In genomic region chr3:130894873-130895330, GRCh38 we compare ENCODE assay signal across 8 cellular contexts. TPM values are rescaled to one million over a fixed set of nuclear protein-coding genes. Genes with fewer than 3 reads are reported as not detected.
DNase-seq lines count a peak whose midpoint lies in the region; ATAC-seq and TF ChIP-seq lines count a peak whose summit lies in the region.

No MANE protein-coding gene starts in this region.

- DNase-seq in caudate nucleus (lab: John Stamatoyannopoulos, UW): no peak
- DNase-seq in myocyte (ENCODE audit: low read depth): peak; percentile 16
- no peak for DNase-seq in NCI-H2107 (lab: John Stamatoyannopoulos, UW)
- no peak for DNase-seq in NCI-H2029 (lab: John Stamatoyannopoulos, UW)

- H3K4me3 ChIP-seq in BLaER1 (peak overlapping the region; percentile 91), KMS-11 (IDR thresholded peaks at IDR 0.05; ENCODE audit: insufficient read depth, low read depth, low read length) (peak overlapping the region; percentile 44)

- H3K4me2 ChIP-seq in BLaER1 (peak overlapping the region; percentile 83), KMS-11 (peak overlapping the region; percentile 83)

- H3K36me3 ChIP-seq in BLaER1 (no peaks in the 10 kb centered on the region), KMS-11 (ENCODE audit: insufficient read depth) (no peaks in the 10 kb centered on the region)

- H2AFZ ChIP-seq in KMS-11 (ENCODE audit: low read depth): no peak overlapping the region

- H3K27ac ChIP-seq in BLaER1: peak overlapping the region; percentile 98
- H3K27ac ChIP-seq in KMS-11: peak overlapping the region; percentile 73; the same call in 1 of the 2 replicates
- H3K27ac ChIP-seq in caudate nucleus (ENCODE audit: low read depth, low read length): peak overlapping the region; percentile 97

- H3K79me2 ChIP-seq in KMS-11 (ENCODE audit: insufficient read depth, low read depth): peaks cover 95% of the 10 kb centered on the region

- peaks cover 31% of the 10 kb centered on the region for H3K4me1 ChIP-seq in BLaER1
- H3K4me1 ChIP-seq in KMS-11 (ENCODE audit: low read depth, poor library complexity, severe bottlenecking): peaks cover 82% of the 10 kb centered on the region

- H3K9me3 ChIP-seq in BLaER1: no peaks in the 10 kb centered on the region

- ATAC-seq in GM19452 (IDR thresholded peaks at IDR 0.05; ENCODE audit: unreplicated experiment): no peak
- ATAC-seq in HG03139 (IDR thresholded peaks at IDR 0.05; ENCODE audit: unreplicated experiment): no peak

- H3K9ac ChIP-seq in BLaER1 (peak overlapping the region; percentile 97), KMS-11 (peak overlapping the region; percentile 62; the same call in 1 of the 2 replicates)

- H3K27me3 ChIP-seq in BLaER1 (no peaks in the 10 kb centered on the region), KMS-11 (ENCODE audit: insufficient read depth, low read depth) (no peaks in the 10 kb centered on the region)

- H4K20me1 ChIP-seq in BLaER1 (peaks cover 38% of the 10 kb centered on the region), KMS-11 (ENCODE audit: insufficient read depth) (peaks cover 50% of the 10 kb centered on the region)

- no peak for TF ChIP-seq CTCF in KMS-11 (conservative IDR thresholded peaks at IDR 0.05; ENCODE audit: low read depth, low read length)

RNA-seq across cellular contexts. Expression of gene ATP2C1, which starts 1.0 kb away (rescaled TPM):
- 50.0 and 55.6 TPM in 2 replicates for total RNA-seq in myocyte
- 46.8 TPM for polyA plus RNA-seq in myocyte (2012)
